18 cellular contexts compared by ENCODE assay signal in the genomic region with DNA sequence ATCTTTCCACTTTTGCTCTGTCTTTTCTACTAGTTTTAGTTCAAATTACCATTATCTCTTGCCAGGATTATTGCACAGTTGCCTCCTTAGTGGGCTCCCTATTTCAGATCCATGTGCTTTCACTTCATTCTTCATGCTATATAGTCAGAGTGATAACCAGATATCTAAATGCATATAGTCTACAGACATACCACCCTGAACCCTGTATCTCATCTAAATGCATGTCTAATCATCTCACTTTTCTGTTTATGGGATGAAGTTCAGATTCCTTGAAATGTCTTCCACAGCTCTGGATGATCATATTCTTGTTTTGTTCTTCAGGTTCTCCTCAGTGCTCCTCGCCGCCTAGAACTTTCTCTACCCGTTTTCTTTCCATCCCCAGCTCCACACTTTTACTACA. TPM values are rescaled to one million over a fixed set of nuclear protein-coding genes. Genes with fewer than 3 reads are reported as not detected.
DNase-seq lines count a peak whose midpoint lies in the region; ATAC-seq and TF ChIP-seq lines count a peak whose summit lies in the region.
"Had no signal": no experiment of that assay in that cellular context is flagged by ENCODE, and none has a peak within 500 bp of the region (broad histone marks: within the 10 kb centered on the region; RNA-seq: fewer than 3 reads in every experiment).

No MANE protein-coding gene starts in this region.

- H3K4me3 ChIP-seq in CD4-positive, CD25-positive, alpha-beta regulatory T cell (ENCODE audit: low read depth, low read length) = no peak overlapping the region
- H3K4me3 ChIP-seq: BLaER1 had no signal

- H3K27ac Mint-ChIP-seq in activated CD4-positive, alpha-beta T cell treated with anti-CD3 and anti-CD28 coated beads for 36 hours = peak overlapping the region; percentile 23
- peak overlapping the region; percentile 33 to 87 (median 83) for H3K27ac Mint-ChIP-seq in CD4-positive, CD25-positive, alpha-beta regulatory T cell
- H3K27ac Mint-ChIP-seq in activated B cell treated with CpG ODN at 0.5 μM for 24 hours (peak overlapping the region; percentile 30), mesothelial cell of epicardium (peak overlapping the region; percentile 27)

- H3K36me3 Mint-ChIP-seq in activated CD4-positive, alpha-beta T cell treated with anti-CD3 and anti-CD28 coated beads for 36 hours (ENCODE audit: low read depth) = peaks cover 33% of the 10 kb centered on the region
- peaks cover 15% of the 10 kb centered on the region for H3K36me3 Mint-ChIP-seq in CD4-positive, CD25-positive, alpha-beta regulatory T cell
- H3K36me3 Mint-ChIP-seq in activated B cell treated with CpG ODN at 0.5 μM for 24 hours (ENCODE audit: low read depth) (peaks cover 31% of the 10 kb centered on the region), mesothelial cell of epicardium (peaks cover 15% of the 10 kb centered on the region)

- H3K4me1 ChIP-seq in CD4-positive, CD25-positive, alpha-beta regulatory T cell (ENCODE audit: control insufficient read depth, insufficient read depth, low read length, poor library complexity, severe bottlenecking) = peaks cover 37% of the 10 kb centered on the region

- H3K27ac ChIP-seq in CD4-positive, CD25-positive, alpha-beta regulatory T cell (ENCODE audit: insufficient read depth, low read length, poor library complexity, severe bottlenecking) = no peak overlapping the region
- H3K27ac ChIP-seq: 22Rv1, BLaER1 had no signal

- H3K4me3 Mint-ChIP-seq in activated CD4-positive, alpha-beta T cell treated with anti-CD3 and anti-CD28 coated beads for 36 hours = no peak overlapping the region
- H3K4me3 Mint-ChIP-seq in CD4-positive, CD25-positive, alpha-beta regulatory T cell = peak overlapping the region in 3 of 4 donors; percentile 1 to 65 (median 7)
- no peak overlapping the region for H3K4me3 Mint-ChIP-seq in activated B cell treated with CpG ODN at 0.5 μM for 24 hours
- H3K4me3 Mint-ChIP-seq in mesothelial cell of epicardium = no peak overlapping the region

- ATAC-seq in activated CD4-positive, alpha-beta T cell treated with anti-CD3 and anti-CD28 coated beads for 36 hours = no peak
- no peak for ATAC-seq in CD4-positive, CD25-positive, alpha-beta regulatory T cell (ENCODE audit: low read depth in 2 of 2)
- no peak for ATAC-seq in activated B cell treated with CpG ODN at 0.5 μM for 24 hours (ENCODE audit: low read depth)
- no peak for ATAC-seq in HG03175 (IDR thresholded peaks at IDR 0.05; ENCODE audit: unreplicated experiment)
- ATAC-seq: Panc1, Right ventricle myocardium inferior had no signal

- H3K9me3 Mint-ChIP-seq in activated CD4-positive, alpha-beta T cell treated with anti-CD3 and anti-CD28 coated beads for 36 hours (ENCODE audit: low read depth) = no peaks in the 10 kb centered on the region
- H3K9me3 Mint-ChIP-seq in CD4-positive, CD25-positive, alpha-beta regulatory T cell = no peaks in the 10 kb centered on the region
- H3K9me3 Mint-ChIP-seq in activated B cell treated with CpG ODN at 0.5 μM for 24 hours = no peaks in the 10 kb centered on the region
- no peaks in the 10 kb centered on the region for H3K9me3 Mint-ChIP-seq in mesothelial cell of epicardium

- H3K36me3 ChIP-seq in CD4-positive, CD25-positive, alpha-beta regulatory T cell (ENCODE audit: control insufficient read depth, insufficient read depth, low read length) = peaks cover 17% of the 10 kb centered on the region

- TF ChIP-seq CTCF in activated B cell treated with CpG ODN at 0.5 μM for 24 hours (IDR thresholded peaks at IDR 0.05) (no peak), mesothelial cell of epicardium (IDR thresholded peaks at IDR 0.05; ENCODE audit: unreplicated experiment) (no peak)

- intact Hi-C loops in activated CD4-positive, alpha-beta T cell treated with anti-CD3 and anti-CD28 coated beads for 36 hours (cut with DNase I, micrococcal nuclease) = no loop called here
- intact Hi-C loops in activated B cell treated with CpG ODN at 0.5 μM for 24 hours (cut with micrococcal nuclease) = no loop called here

- POLR2A ChIA-PET in activated CD4-positive, alpha-beta T cell treated with anti-CD3 and anti-CD28 coated beads for 36 hours (lab: Charles Lee) = no interaction called here
- POLR2A ChIA-PET in activated B cell treated with CpG ODN at 0.5 μM for 24 hours (lab: Charles Lee) = no interaction called here

- H3K27me3 ChIP-seq in CD4-positive, CD25-positive, alpha-beta regulatory T cell (ENCODE audit: control insufficient read depth, insufficient read depth, low read length) = no peaks in the 10 kb centered on the region
- H3K27me3 ChIP-seq: BLaER1 had no signal

- H3K27me3 Mint-ChIP-seq in activated CD4-positive, alpha-beta T cell treated with anti-CD3 and anti-CD28 coated beads for 36 hours = no peaks in the 10 kb centered on the region
- H3K27me3 Mint-ChIP-seq in CD4-positive, CD25-positive, alpha-beta regulatory T cell = no peaks in the 10 kb centered on the region
- H3K27me3 Mint-ChIP-seq in activated B cell treated with CpG ODN at 0.5 μM for 24 hours (no peaks in the 10 kb centered on the region), mesothelial cell of epicardium (ENCODE audit: low read depth) (no peaks in the 10 kb centered on the region)

- peaks cover 53% of the 10 kb centered on the region for H3K4me1 Mint-ChIP-seq in activated CD4-positive, alpha-beta T cell treated with anti-CD3 and anti-CD28 coated beads for 36 hours
- H3K4me1 Mint-ChIP-seq in CD4-positive, CD25-positive, alpha-beta regulatory T cell = peaks cover 25 to 82% (median 51%) of the 10 kb centered on the region in 4 donors
- peaks cover 34% of the 10 kb centered on the region for H3K4me1 Mint-ChIP-seq in activated B cell treated with CpG ODN at 0.5 μM for 24 hours
- H3K4me1 Mint-ChIP-seq in mesothelial cell of epicardium = peaks cover 3% of the 10 kb centered on the region

- DNase-seq in activated CD4-positive, alpha-beta T cell treated with anti-CD3 and anti-CD28 coated beads for 36 hours = no peak
- DNase-seq in activated CD4-positive, alpha-beta T cell treated with anti-CD3 and anti-CD28 coated beads for 48 hours = no peak
- no peak for DNase-seq in CD4-positive, CD25-positive, alpha-beta regulatory T cell
- DNase-seq in activated B cell treated with CpG ODN at 0.5 μM for 24 hours = no peak
- no peak for DNase-seq in mesothelial cell of epicardium (ENCODE audit: low spot score in 2 of 2, unreplicated experiment in 2 of 2)
- no peak for DNase-seq in NCI-H2227 (lab: John Stamatoyannopoulos, UW; ENCODE audit: unreplicated experiment)
- DNase-seq in SKM-1 (lab: John Stamatoyannopoulos, UW; ENCODE audit: unreplicated experiment) = no peak
- DNase-seq: Caco-2, HCEC 1CT, KG1, NCI-H1092 treated with DMSO at 0.1 percent for 48 hours, NCI-H187 treated with DMSO at 0.1 percent for 48 hours, NCI-H774 had no signal

- CTCF ChIA-PET in activated CD4-positive, alpha-beta T cell treated with anti-CD3 and anti-CD28 coated beads for 36 hours (lab: Charles Lee) = no interaction called here
- CTCF ChIA-PET in activated B cell treated with CpG ODN at 0.5 μM for 24 hours (lab: Charles Lee) = interaction anchor here (1.1 kb wide), 1 partner anchor 58 kb away, joined by 3 read pairs; no protein-coding TSS in a partner anchor

- H3K9me3 ChIP-seq in CD4-positive, CD25-positive, alpha-beta regulatory T cell (ENCODE audit: control insufficient read depth in 2 of 2, low read length in 2 of 2) = no peaks in the 10 kb centered on the region
- H3K9me3 ChIP-seq: Caco-2 had no signal

RNA-seq across cellular contexts. Expression of a gene that starts 13.8 kb away (rescaled TPM):
- total RNA-seq in activated CD4-positive, alpha-beta T cell treated with anti-CD3 and anti-CD28 coated beads for 36 hours = 10 to 100 TPM; 21.0 to 26.3 TPM
- 31.8 TPM for total RNA-seq in CD4-positive, CD25-positive, alpha-beta regulatory T cell
- 1 to 10 TPM; 7.3 to 9.8 (median 8.0) TPM for polyA plus RNA-seq in CD4-positive, CD25-positive, alpha-beta regulatory T cell
- total RNA-seq in activated B cell treated with CpG ODN at 0.5 μM for 24 hours (24.5 and 25.9 TPM in 2 replicates), mesothelial cell of epicardium (23.4 to 26.7 TPM (median 26.5 TPM) in 3 replicates)

Comparison
In these comparisons a context has a peak if more than half of its experiments do, and no peak if none do; other contexts are left out.
1. H3K27ac Mint-ChIP-seq: peak in every context shown above with its lines; median percentile 83 in CD4-positive, CD25-positive, alpha-beta regulatory T cell; 30 in activated B cell treated with CpG ODN at 0.5 μM for 24 hours; 27 in mesothelial cell of epicardium; 23 in activated CD4-positive, alpha-beta T cell treated with anti-CD3 and anti-CD28 coated beads for 36 hours.
2. H3K4me3 Mint-ChIP-seq: peak in CD4-positive, CD25-positive, alpha-beta regulatory T cell (3 of 4); none in activated CD4-positive, alpha-beta T cell treated with anti-CD3 and anti-CD28 coated beads for 36 hours (single experiment), activated B cell treated with CpG ODN at 0.5 μM for 24 hours (single experiment) and mesothelial cell of epicardium (single experiment).